In genomic region chr7:593324-594115, GRCh38 we compare ENCODE assay signal across 13 cellular contexts.
DNase-seq lines count a peak whose midpoint lies in the region; ATAC-seq, FAIRE-seq and TF ChIP-seq lines count a peak whose summit lies in the region.
"Had no signal": no experiment of that assay in that cellular context is flagged by ENCODE, and none has a peak within 500 bp of the region (broad histone marks: within the 10 kb centered on the region; RNA-seq: fewer than 3 reads in every experiment).

No MANE protein-coding gene starts in this region.

- H3K27ac ChIP-seq in K562 (ENCODE audit: extremely low read depth, low read depth, low read length) (no peak overlapping the region), OCI-LY7 (ENCODE audit: low read depth, low read length, poor library complexity, severe bottlenecking) (no peak overlapping the region)
- H3K27ac ChIP-seq: pancreas, vagina, WERI-Rb-1 had no signal

- H3K9me3 ChIP-seq in K562 (replicated peaks; ENCODE audit: control insufficient read depth, insufficient read depth, low read depth, low read length) (peaks cover 6% of the 10 kb centered on the region; the same call in 1 of the 2 replicates), OCI-LY7 (ENCODE audit: low read length) (no peaks in the 10 kb centered on the region)
- H3K9me3 ChIP-seq: pancreas, vagina had no signal

- H4K20me1 ChIP-seq in K562 (replicated peaks; ENCODE audit: control insufficient read depth, insufficient read depth, low read length): no peaks in the 10 kb centered on the region
- no peaks in the 10 kb centered on the region for H4K20me1 ChIP-seq in OCI-LY7 (ENCODE audit: insufficient read depth, low read length)

- H2AFZ ChIP-seq in K562 (ENCODE audit: low read depth, low read length) (no peak overlapping the region), OCI-LY7 (ENCODE audit: low read length) (no peak overlapping the region)

- BruUV-seq in K562 (replicated peaks; lab: Mats Ljungman, UMichigan): no TSS peak
- no TSS peak for BruUV-seq in OCI-LY7 (replicated peaks; lab: Mats Ljungman, UMichigan)

- CTCF ChIA-PET in K562 (lab: Yijun Ruan, JAX; ENCODE audit: low intra/inter-chr PET ratio): no interaction called here
- CTCF ChIA-PET in OCI-LY7 (lab: Charles Lee; ENCODE audit: unreplicated experiment): no interaction called here

- H3K27me3 ChIP-seq in K562 (ENCODE audit: control insufficient read depth in 2 of 2, insufficient read depth in 2 of 2, low read length in 2 of 2): no peaks in the 10 kb centered on the region
- H3K27me3 ChIP-seq: pancreas, vagina had no signal

- H3K4me2 ChIP-seq in K562 (ENCODE audit: insufficient read depth, low read length): no peak overlapping the region
- no peak overlapping the region for H3K4me2 ChIP-seq in OCI-LY7 (ENCODE audit: low read length)

- in situ Hi-C loops in K562 (cut with MboI): no loop called here

- no peak for TF ChIP-seq POLR2A in K562 (conservative IDR thresholded peaks at IDR 0.05)

- peaks cover 11% of the 10 kb centered on the region for H3K9me1 ChIP-seq in K562 (ENCODE audit: control insufficient read depth, insufficient read depth, low read length)

- DNase-seq in activated CD8-positive, alpha-beta memory T cell treated with anti-CD3 and anti-CD28 coated beads for 24 hours: peak; percentile 70
- DNase-seq in activated CD8-positive, alpha-beta memory T cell treated with anti-CD3 and anti-CD28 coated beads, Interleukin-2, amount 50 U/mL, for 48 hours: no peak
- DNase-seq in K562 (ENCODE audit: extremely low read depth in 1 of 4, low spot score in 3 of 4) (no peak), OCI-LY7 (ENCODE audit: low spot score) (no peak), LoVo (ENCODE audit: low spot score) (no peak)
- DNase-seq in stimulated activated CD8-positive, alpha-beta memory T cell treated with anti-CD3 and anti-CD28 coated beads, Interleukin-4, amount 100 ng/mL, for 48 hours: peak; percentile 45
- no peak for DNase-seq in stimulated activated CD4-positive, alpha-beta T cell treated with anti-CD3 and anti-CD28 coated beads, Interleukin-2, amount 100 ng/mL, for 48 hours
- DNase-seq: OCI-M1, WERI-Rb-1 had no signal

- H3K4me3 ChIP-seq in K562 (no peak overlapping the region), OCI-LY7 (ENCODE audit: low read depth, low read length, poor library complexity, severe bottlenecking) (no peak overlapping the region)
- H3K4me3 ChIP-seq: pancreas, vagina had no signal

- no peaks in the 10 kb centered on the region for H3K9me2 ChIP-seq in OCI-LY7 (ENCODE audit: insufficient read depth, low read length)

- intact Hi-C loops in K562 (cut with micrococcal nuclease): no loop called here
- intact Hi-C loops in OCI-LY7 (cut with micrococcal nuclease; ENCODE audit: unreplicated experiment): no loop called here

- WGBS in K562 (ENCODE audit: insufficient coverage, low coverage, missing lambda C conversion rate): 86% methylated on average over 27 of the region's 34 CpGs

- H3K9ac ChIP-seq in K562 (ENCODE audit: insufficient read depth in 1 of 2, low read depth in 2 of 2, low read length in 2 of 2): peak overlapping the region; percentile 70 to 75; a peak in 2 of 4 replicates

- H3K4me1 ChIP-seq in K562 (replicated peaks in 1 of 2; ENCODE audit: control insufficient read depth in 2 of 2, insufficient read depth in 2 of 2, low read length in 2 of 2) (peaks cover 10 to 67% of the 10 kb centered on the region in 2 experiments), OCI-LY7 (ENCODE audit: insufficient read depth, low read length, poor library complexity, severe bottlenecking) (no peaks in the 10 kb centered on the region)
- H3K4me1 ChIP-seq: pancreas, vagina had no signal

- TF ChIP-seq RAD21 in K562 (CRISPR knock-in tag; conservative IDR thresholded peaks at IDR 0.05 in 1 of 2, IDR thresholded peaks at IDR 0.05 in 1 of 2): no peak

- H3K79me2 ChIP-seq in K562 (ENCODE audit: control insufficient read depth, insufficient read depth, low read length) (peaks cover 10% of the 10 kb centered on the region; the same call in 2 of the 3 replicates), OCI-LY7 (ENCODE audit: insufficient read depth, low read depth, low read length) (no peaks in the 10 kb centered on the region)

- ATAC-seq in HG02981 (IDR thresholded peaks at IDR 0.05; ENCODE audit: unreplicated experiment) (peak; percentile 38), K562 (no peak)

- FAIRE-seq in K562 (lab: Jason Lieb, UNC): no peak
- FAIRE-seq: keratinocyte, pancreas had no signal

- H3K36me3 ChIP-seq in K562 (ENCODE audit: control insufficient read depth, insufficient read depth, low read length): peaks cover 23% of the 10 kb centered on the region
- H3K36me3 ChIP-seq in OCI-LY7 (ENCODE audit: insufficient read depth, low read length): peaks cover 31% of the 10 kb centered on the region
- H3K36me3 ChIP-seq: pancreas, vagina had no signal

- POLR2A ChIA-PET in K562 (lab: Yijun Ruan, JAX): interaction anchor here (1.1 kb wide), 1 partner anchor 11 kb away, joined by 5 read pairs; no protein-coding TSS in a partner anchor
- POLR2A ChIA-PET in OCI-LY7 (lab: Charles Lee): no interaction called here

- TF ChIP-seq CTCF in K562 (IDR thresholded peaks at IDR 0.05 in 2 of 3, conservative IDR thresholded peaks at IDR 0.05 in 1 of 3; ENCODE audit: insufficient read depth in 2 of 3, low read depth in 1 of 3, low read length in 3 of 3): no peak
- no peak for TF ChIP-seq CTCF in OCI-LY7 (conservative IDR thresholded peaks at IDR 0.05; ENCODE audit: low read length)

- TF ChIP-seq EP300 in K562 (IDR thresholded peaks at IDR 0.05; ENCODE audit: low read length): no peak

TF ChIP-seq in K562, 482 proteins besides CTCF, POLR2A, EP300 and RAD21:
- TF ChIP-seq RBFOX2 (IDR thresholded peaks at IDR 0.05; ENCODE audit: low read depth, low read length): 0 out of 2 replicates have a peak, but pooled peaks have one; percentile 23
- TF ChIP-seq ZNF518B (CRISPR knock-in tag; IDR thresholded peaks at IDR 0.05): no peak
- TF ChIP-seq THAP12 (CRISPR knock-in tag; IDR thresholded peaks at IDR 0.05): no peak

Comparison
In these comparisons a context has a peak if more than half of its experiments do, and no peak if none do; other contexts are left out.
1. DNase-seq: peak in activated CD8-positive, alpha-beta memory T cell treated with anti-CD3 and anti-CD28 coated beads for 24 hours (single experiment) and stimulated activated CD8-positive, alpha-beta memory T cell treated with anti-CD3 and anti-CD28 coated beads, Interleukin-4, amount 100 ng/mL, for 48 hours (single experiment); none in activated CD8-positive, alpha-beta memory T cell treated with anti-CD3 and anti-CD28 coated beads, Interleukin-2, amount 50 U/mL, for 48 hours (single experiment), K562 (0 of 4), OCI-LY7 (single experiment), LoVo (single experiment) and stimulated activated CD4-positive, alpha-beta T cell treated with anti-CD3 and anti-CD28 coated beads, Interleukin-2, amount 100 ng/mL, for 48 hours (0 of 2).